Comparison of ENCODE assay signal across 25 cellular contexts in the genomic region with DNA sequence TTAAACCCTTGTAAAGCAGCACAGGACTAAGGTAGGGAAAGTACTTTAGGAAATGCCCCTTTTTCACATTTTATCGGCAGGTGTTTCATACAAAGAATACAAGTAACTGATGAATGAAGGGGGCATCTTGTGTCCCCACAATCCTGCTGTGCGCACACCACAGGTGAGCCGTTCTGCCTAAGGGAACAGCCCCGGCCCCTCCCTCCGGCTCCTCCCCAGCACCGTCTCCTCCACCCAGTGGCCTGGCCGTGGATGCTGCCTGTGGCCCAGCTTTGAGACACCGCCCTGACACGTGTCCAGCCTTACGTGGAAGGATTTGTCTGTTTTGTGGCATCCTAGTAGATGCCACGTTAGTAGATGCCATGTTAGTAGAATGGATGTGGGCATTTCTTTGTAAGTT. TPM values are rescaled to one million over a fixed set of nuclear protein-coding genes. Genes with fewer than 3 reads are reported as not detected.
DNase-seq lines count a peak whose midpoint lies in the region; ATAC-seq, FAIRE-seq and TF ChIP-seq lines count a peak whose summit lies in the region.
"Had no signal": no experiment of that assay in that cellular context is flagged by ENCODE, and none has a peak within 500 bp of the region (broad histone marks: within the 10 kb centered on the region; RNA-seq: fewer than 3 reads in every experiment).

No MANE protein-coding gene starts in this region.

- intact Hi-C loops in K562 (cut with micrococcal nuclease) = no loop called here
- intact Hi-C loops in CD4-positive, alpha-beta T cell (cut with DNase I, micrococcal nuclease) = no loop called here

- WGBS in K562 (ENCODE audit: insufficient coverage, low coverage, missing lambda C conversion rate) = 56% methylated on average over 10 of the region's 11 CpGs

- in situ Hi-C loops in K562 (cut with MboI) = loop anchor here (25.0 kb wide), 1 partner anchor 356 kb away; a partner anchor contains a TSS

- H4K20me1 ChIP-seq in BLaER1 (peaks cover 86% of the 10 kb centered on the region), K562 (replicated peaks; ENCODE audit: control insufficient read depth, insufficient read depth, low read length) (no peaks in the 10 kb centered on the region)

- TF ChIP-seq EP300 in K562 (IDR thresholded peaks at IDR 0.05; ENCODE audit: low read length) = no peak

- peaks cover 17% of the 10 kb centered on the region for H3K36me3 Mint-ChIP-seq in CD4-positive, alpha-beta T cell (ENCODE audit: low read depth)

- H3K4me3 ChIP-seq in BLaER1 (no peak overlapping the region), K562 (no peak overlapping the region)
- H3K4me3 ChIP-seq: A549, GM12878 had no signal

- BruUV-seq in K562 (replicated peaks; lab: Mats Ljungman, UMichigan) = no TSS peak

- no peak for FAIRE-seq in K562 (lab: Jason Lieb, UNC)
- FAIRE-seq: A549, D721Med, GM12878, GM12892, GM18507 had no signal

- H3K9ac ChIP-seq in BLaER1 = no peak overlapping the region
- no peak overlapping the region; a peak in 1 of 4 replicates for H3K9ac ChIP-seq in K562 (ENCODE audit: insufficient read depth in 1 of 2, low read depth in 2 of 2, low read length in 2 of 2)

- no peak overlapping the region for H3K4me2 ChIP-seq in BLaER1
- no peak overlapping the region for H3K4me2 ChIP-seq in K562 (ENCODE audit: insufficient read depth, low read length)
- H3K4me2 ChIP-seq: A549 had no signal

- no peak overlapping the region for H2AFZ ChIP-seq in K562 (ENCODE audit: low read depth, low read length)

- no peaks in the 10 kb centered on the region for H3K9me3 Mint-ChIP-seq in CD4-positive, alpha-beta T cell
- H3K9me3 Mint-ChIP-seq: CD4-positive, CD25-positive, alpha-beta regulatory T cell; CD8-positive, alpha-beta T cell had no signal

- H3K27ac Mint-ChIP-seq in CD4-positive, alpha-beta T cell = no peak overlapping the region
- H3K27ac Mint-ChIP-seq: B cell; CD14-positive monocyte; CD4-positive, CD25-positive, alpha-beta regulatory T cell; CD8-positive, alpha-beta T cell had no signal

- no peak for TF ChIP-seq RAD21 in K562 (CRISPR knock-in tag; conservative IDR thresholded peaks at IDR 0.05 in 1 of 2, IDR thresholded peaks at IDR 0.05 in 1 of 2)

- H3K36me3 ChIP-seq in BLaER1 = peaks cover 97% of the 10 kb centered on the region
- no peaks in the 10 kb centered on the region; the same call in 2 of the 3 replicates for H3K36me3 ChIP-seq in K562 (ENCODE audit: control insufficient read depth, insufficient read depth, low read length)

- DNase-seq in NCI-H146 (lab: John Stamatoyannopoulos, UW) (peak; percentile 40), NCI-H69 (lab: John Stamatoyannopoulos, UW) (peak; percentile 4), K562 (ENCODE audit: extremely low read depth in 1 of 4, low spot score in 3 of 4) (no peak), DMS79 (lab: John Stamatoyannopoulos, UW) (no peak)
- DNase-seq in CD4-positive, alpha-beta T cell = no peak
- no peak for DNase-seq in activated T-cell treated with anti-CD3 and anti-CD28 coated beads, Interleukin-2, amount 50 U/mL, for 1 hour
- DNase-seq: AML-193; C1 segment of cervical spinal cord; Caco-2; Calu3; CD4-positive, CD25-positive, alpha-beta regulatory T cell; CD8-positive, alpha-beta T cell; DND-41; EL; GDM1 had no signal

- peaks cover 3% of the 10 kb centered on the region; the same call in 1 of the 3 replicates for H3K79me2 ChIP-seq in K562 (ENCODE audit: control insufficient read depth, insufficient read depth, low read length)

- POLR2A ChIA-PET in K562 (lab: Yijun Ruan, JAX) = no interaction called here
- POLR2A ChIA-PET in CD4-positive, alpha-beta T cell (lab: Charles Lee) = no interaction called here

- H3K4me3 Mint-ChIP-seq in CD4-positive, alpha-beta T cell = no peak overlapping the region
- H3K4me3 Mint-ChIP-seq: B cell; CD14-positive monocyte; CD8-positive, alpha-beta T cell had no signal

- H3K9me1 ChIP-seq in K562 (ENCODE audit: control insufficient read depth, insufficient read depth, low read length) = peaks cover 3% of the 10 kb centered on the region

- H3K27me3 ChIP-seq in BLaER1 (no peaks in the 10 kb centered on the region), K562 (ENCODE audit: control insufficient read depth in 2 of 2, insufficient read depth in 2 of 2, low read length in 2 of 2) (no peaks in the 10 kb centered on the region)
- no peaks in the 10 kb centered on the region for H3K27me3 ChIP-seq in CD4-positive, alpha-beta T cell (ENCODE audit: control insufficient read depth, insufficient read depth, low read length)

- ATAC-seq in K562 = no peak
- no peak for ATAC-seq in CD4-positive, alpha-beta T cell (ENCODE audit: poor library complexity)
- no peak for ATAC-seq in GM21717 (IDR thresholded peaks at IDR 0.05; ENCODE audit: unreplicated experiment)
- ATAC-seq: A549; CD8-positive, alpha-beta T cell; GM12878 had no signal

- H3K4me1 Mint-ChIP-seq in CD4-positive, alpha-beta T cell (ENCODE audit: low read depth) = no peaks in the 10 kb centered on the region
- H3K4me1 Mint-ChIP-seq: B cell; CD4-positive, CD25-positive, alpha-beta regulatory T cell had no signal

- H3K27me3 Mint-ChIP-seq in CD4-positive, alpha-beta T cell = no peaks in the 10 kb centered on the region
- H3K27me3 Mint-ChIP-seq: B cell; CD4-positive, CD25-positive, alpha-beta regulatory T cell had no signal

- CTCF ChIA-PET in K562 (lab: Yijun Ruan, JAX; ENCODE audit: low intra/inter-chr PET ratio) = no interaction called here
- CTCF ChIA-PET in CD4-positive, alpha-beta T cell (lab: Charles Lee) = no interaction called here

- peak overlapping the region; percentile 13; the same call in 1 of the 2 replicates for H3K27ac ChIP-seq in BLaER1
- H3K27ac ChIP-seq in K562 (ENCODE audit: extremely low read depth, low read depth, low read length) = no peak overlapping the region
- H3K27ac ChIP-seq in CD4-positive, alpha-beta T cell (ENCODE audit: low read depth, low read length) = no peak overlapping the region
- H3K27ac ChIP-seq: 22Rv1, A549 had no signal

- TF ChIP-seq CTCF in K562 (IDR thresholded peaks at IDR 0.05 in 2 of 3, conservative IDR thresholded peaks at IDR 0.05 in 1 of 3; ENCODE audit: insufficient read depth in 2 of 3, low read depth in 1 of 3, low read length in 3 of 3) = no peak
- no peak for TF ChIP-seq CTCF in CD4-positive, alpha-beta T cell (IDR thresholded peaks at IDR 0.05)

- 0 out of 2 replicates have a peak, but pooled peaks cover 6% of the 10 kb centered on the region for H3K4me1 ChIP-seq in BLaER1
- peaks cover 15 to 74% of the 10 kb centered on the region in 2 experiments for H3K4me1 ChIP-seq in K562 (replicated peaks in 1 of 2; ENCODE audit: control insufficient read depth in 2 of 2, insufficient read depth in 2 of 2, low read length in 2 of 2)
- H3K4me1 ChIP-seq: A549, Caco-2 had no signal

- no peak for TF ChIP-seq POLR2A in K562 (conservative IDR thresholded peaks at IDR 0.05)

- H3K9me3 ChIP-seq in BLaER1 (no peaks in the 10 kb centered on the region), K562 (replicated peaks; ENCODE audit: control insufficient read depth, insufficient read depth, low read depth, low read length) (no peaks in the 10 kb centered on the region)
- H3K9me3 ChIP-seq in CD4-positive, alpha-beta T cell (ENCODE audit: control insufficient read depth, low read length) = no peaks in the 10 kb centered on the region
- H3K9me3 ChIP-seq: A549, Caco-2 had no signal

TF ChIP-seq in K562, 482 proteins besides CTCF, POLR2A, EP300 and RAD21:
- peak; percentile 5 for TF ChIP-seq KDM5B (IDR thresholded peaks at IDR 0.05; ENCODE audit: insufficient replicate concordance, low read depth, low read length)
- no peak for TF ChIP-seq CHD2 (IDR thresholded peaks at IDR 0.05; ENCODE audit: low read depth, low read length)
- no peak for TF ChIP-seq STAG1 (CRISPR knock-in tag; IDR thresholded peaks at IDR 0.05; ENCODE audit: borderline replicate concordance)
TF ChIP-seq in K562: peak in this region for 1.

RNA-seq across cellular contexts. Expression of a gene that starts 12.8 kb away (rescaled TPM):
- 32.5 and 87.9 TPM in 2 replicates for total RNA-seq in K562 (2011; cell fraction: chromatin; rRNA removed; ENCODE audit: low replicate concordance)
- total RNA-seq in K562 (2011; cell fraction: nucleolus; rRNA removed) = 57.6 and 57.7 TPM in 2 replicates
- 37.4 and 38.2 TPM in 2 replicates for total RNA-seq in K562 (2011; cell fraction: nucleoplasm; rRNA removed)
- 74.4 and 79.5 TPM in 2 replicates for total RNA-seq in K562 (2014; rRNA removed)
- total RNA-seq in K562 (2014; rRNA removed; fragmentation: Illumina TruSeq; extraction: Trizol) = 4.5 and 5.2 TPM in 2 replicates
- 13.7 and 15.9 TPM in 2 replicates for total RNA-seq in K562 (2015; rRNA removed; fragmentation: Illumina TruSeq; extraction: Trizol)
- total RNA-seq in K562 (2021) = 142 TPM in 2 replicates
- polyA plus RNA-seq in K562 (2011; rRNA removed) = 9.9 and 13.5 TPM in 2 replicates
- polyA plus RNA-seq in K562 (2011; cell fraction: cytosol; rRNA removed) = 19.5 and 92.5 TPM in 2 replicates
- polyA plus RNA-seq in K562 (2011; cell fraction: nucleus; rRNA removed) = 23.2 and 44.5 TPM in 2 replicates
- 74.5 and 114 TPM in 2 replicates for polyA plus RNA-seq in K562 (2012)
- polyA plus RNA-seq in K562 (2014; fragmentation: Illumina TruSeq; extraction: Trizol) = 8.4 and 22.6 TPM in 2 replicates
- polyA plus RNA-seq in K562 (2014; fragmentation: Nextera tagmentation; extraction: Ambion mirVana) = 1 to 10 TPM in 1 of 2 experiments, under 1 TPM in 1; 0.58 to 1.0 TPM
- polyA plus RNA-seq in K562 (2014; rRNA removed) = 143 and 153 TPM in 2 replicates
- 3.3 and 3.9 TPM in 2 replicates for polyA minus RNA-seq in K562 (2011; rRNA and poly(A)+ RNA removed)
- 16.1 and 25.8 TPM in 2 replicates for polyA minus RNA-seq in K562 (2011; cell fraction: cytosol; rRNA and poly(A)+ RNA removed)
- polyA minus RNA-seq in K562 (2011; cell fraction: nucleus; rRNA and poly(A)+ RNA removed) = 10.0 and 14.0 TPM in 2 replicates
- 10 to 100 TPM; 51.7 to 53.1 TPM for total RNA-seq in CD4-positive, alpha-beta T cell

RNA-seq across cellular contexts. Expression of a gene that starts 46.4 kb away (rescaled TPM):
- 25.0 and 40.0 TPM in 2 replicates for total RNA-seq in K562 (2011; cell fraction: chromatin; rRNA removed; ENCODE audit: low replicate concordance)
- total RNA-seq in K562 (2011; cell fraction: nucleolus; rRNA removed) = 28.2 and 34.2 TPM in 2 replicates
- total RNA-seq in K562 (2011; cell fraction: nucleoplasm; rRNA removed) = 21.0 and 24.4 TPM in 2 replicates
- 10.8 and 16.6 TPM in 2 replicates for total RNA-seq in K562 (2014; rRNA removed)
- 2.8 and 3.2 TPM in 2 replicates for total RNA-seq in K562 (2014; rRNA removed; fragmentation: Illumina TruSeq; extraction: Trizol)
- 4.6 and 5.6 TPM in 2 replicates for total RNA-seq in K562 (2015; rRNA removed; fragmentation: Illumina TruSeq; extraction: Trizol)
- total RNA-seq in K562 (2021) = 55.4 and 60.5 TPM in 2 replicates
- 3.1 and 4.6 TPM in 2 replicates for polyA plus RNA-seq in K562 (2011; rRNA removed)
- polyA plus RNA-seq in K562 (2011; cell fraction: cytosol; rRNA removed) = 3.6 and 6.1 TPM in 2 replicates
- polyA plus RNA-seq in K562 (2011; cell fraction: nucleus; rRNA removed) = 8.6 and 16.4 TPM in 2 replicates
- polyA plus RNA-seq in K562 (2012) = 13.2 and 13.6 TPM in 2 replicates
- polyA plus RNA-seq in K562 (2014; fragmentation: Illumina TruSeq; extraction: Trizol) = 15.8 and 21.4 TPM in 2 replicates
- polyA plus RNA-seq in K562 (2014; fragmentation: Nextera tagmentation; extraction: Ambion mirVana) = under 1 TPM; 0.10 to 0.39 TPM
- polyA plus RNA-seq in K562 (2014; rRNA removed) = 16.4 and 17.0 TPM in 2 replicates
- 2.7 and 4.6 TPM in 2 replicates for polyA minus RNA-seq in K562 (2011; rRNA and poly(A)+ RNA removed)
- polyA minus RNA-seq in K562 (2011; cell fraction: cytosol; rRNA and poly(A)+ RNA removed) = 20.6 and 21.9 TPM in 2 replicates
- 8.6 and 10.9 TPM in 2 replicates for polyA minus RNA-seq in K562 (2011; cell fraction: nucleus; rRNA and poly(A)+ RNA removed)
- 100 to 1,000 TPM; 286 to 324 TPM for total RNA-seq in CD4-positive, alpha-beta T cell

Comparison
In these comparisons a context has a peak if more than half of its experiments do, and no peak if none do; other contexts are left out.
1. DNase-seq: peak in NCI-H146 (single experiment) and NCI-H69 (single experiment); none in K562 (0 of 4), CD4-positive, alpha-beta T cell (0 of 10), DMS79 (single experiment) and activated T-cell treated with anti-CD3 and anti-CD28 coated beads, Interleukin-2, amount 50 U/mL, for 1 hour (single experiment).
2. RNA of a gene that starts 46.4 kb away (total RNA-seq): 286 to 324 TPM in CD4-positive, alpha-beta T cell; 2.8 to 60.5 TPM in K562; every median in the first group is over 4 times any median in the second.